ENCODE assay signal across 18 cellular contexts in the genomic region with DNA sequence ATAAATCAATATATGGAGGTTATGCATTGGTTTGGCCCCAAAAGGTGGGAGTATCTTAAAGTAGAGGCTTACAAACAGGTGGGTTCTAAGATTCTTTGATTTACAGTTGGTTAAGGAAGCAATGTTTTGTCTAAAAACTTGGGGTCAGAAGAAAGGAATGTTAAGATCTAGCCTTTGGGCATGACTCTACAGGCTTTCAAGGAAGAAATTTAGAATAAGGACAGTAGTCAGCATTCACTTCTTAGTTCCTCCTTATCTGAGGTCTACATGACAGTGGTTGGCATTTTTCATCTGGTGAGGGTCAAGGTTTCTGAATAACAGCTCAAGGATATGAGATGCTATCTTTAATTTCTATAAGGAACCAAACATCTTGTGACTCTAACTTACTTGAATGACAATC.
DNase-seq lines count a peak whose midpoint lies in the region; ATAC-seq and TF ChIP-seq lines count a peak whose summit lies in the region.
"Had no signal": no experiment of that assay in that cellular context is flagged by ENCODE, and none has a peak within 500 bp of the region (broad histone marks: within the 10 kb centered on the region; RNA-seq: fewer than 3 reads in every experiment).

No MANE protein-coding gene starts in this region.

- peaks cover 15% of the 10 kb centered on the region for H3K4me1 ChIP-seq in CD8-positive, alpha-beta T cell (ENCODE audit: insufficient read depth, low read length)
- H3K4me1 ChIP-seq in mesendoderm (ENCODE audit: control insufficient read depth, low read depth, low read length), result no peaks in the 10 kb centered on the region
- no peaks in the 10 kb centered on the region for H3K4me1 ChIP-seq in osteoblast (ENCODE audit: insufficient read depth, low read length)
- H3K4me1 ChIP-seq: SJSA1 had no signal

- H2BK120ac ChIP-seq in mesendoderm (ENCODE audit: low read depth, low read length), result no peak overlapping the region

- no peaks in the 10 kb centered on the region for H4K20me1 ChIP-seq in osteoblast (ENCODE audit: insufficient read depth, low read length)

- no peak for DNase-seq in CD8-positive, alpha-beta T cell
- DNase-seq in ELR (ENCODE audit: low read depth) (peak; percentile 17), SK-MEL-5 (ENCODE audit: low read depth, low spot score) (peak; percentile 60), mesendoderm (peak; percentile 38), osteoblast (ENCODE audit: insufficient read length, low spot score, missing footprints) (no peak), SIG-M5 treated with dmso at 0.1 percent for 504 hours (lab: John Stamatoyannopoulos, UW; ENCODE audit: unreplicated experiment) (no peak), GM10248 (ENCODE audit: extremely low spot score) (no peak)
- DNase-seq: C1 segment of cervical spinal cord, DND-41, GDM1, H9, KG1, MV-4-11, NCI-H1694 treated with DMSO at 0.1 percent for 48 hours, NCI-H510A treated with DMSO at 0.1 percent for 48 hours, OCI-M1, RPMI8226 had no signal

- no peaks in the 10 kb centered on the region for H3K9me3 Mint-ChIP-seq in CD8-positive, alpha-beta T cell
- H3K9me3 Mint-ChIP-seq: H9 had no signal

- H3K36me3 ChIP-seq in CD8-positive, alpha-beta T cell (ENCODE audit: insufficient read depth, low read length), result no peaks in the 10 kb centered on the region
- H3K36me3 ChIP-seq in mesendoderm (ENCODE audit: control insufficient read depth, insufficient read depth, low read length) (no peaks in the 10 kb centered on the region), osteoblast (ENCODE audit: insufficient read depth, low read length) (no peaks in the 10 kb centered on the region)
- H3K36me3 ChIP-seq: SJSA1 had no signal

- in situ Hi-C loops in SK-MEL-5 (cut with HindIII; ENCODE audit: low pct_unique_long_range_greater_than_20kb, low sequenced_read_pairs), result no loop called here

- ATAC-seq in CD8-positive, alpha-beta T cell, result no peak

- no peak overlapping the region for H2BK15ac ChIP-seq in mesendoderm (replicated peaks; ENCODE audit: low read depth)

- H3K27ac Mint-ChIP-seq in CD8-positive, alpha-beta T cell, result peak overlapping the region; percentile 76
- H3K27ac Mint-ChIP-seq: H9 had no signal

- POLR2A ChIA-PET in CD8-positive, alpha-beta T cell (lab: Charles Lee), result no interaction called here
- POLR2A ChIA-PET in GM10248 (lab: Yijun Ruan, JAX), result no interaction called here

- H3K79me1 ChIP-seq in mesendoderm (ENCODE audit: low read length), result no peaks in the 10 kb centered on the region

- no peak overlapping the region for H2AFZ ChIP-seq in osteoblast (ENCODE audit: low read length)

- H3K4me2 ChIP-seq in mesendoderm (ENCODE audit: low read length) (no peak overlapping the region), osteoblast (ENCODE audit: insufficient read depth, low read length) (no peak overlapping the region)

- no peaks in the 10 kb centered on the region for H3K27me3 ChIP-seq in CD8-positive, alpha-beta T cell (ENCODE audit: insufficient read depth, low read length)
- H3K27me3 ChIP-seq in mesendoderm (ENCODE audit: insufficient read depth, low read length, poor library complexity) (no peaks in the 10 kb centered on the region), osteoblast (ENCODE audit: insufficient read depth, low read length) (no peaks in the 10 kb centered on the region)
- H3K27me3 ChIP-seq: SJSA1 had no signal

- no peak overlapping the region for H4K8ac ChIP-seq in mesendoderm (ENCODE audit: low read depth, low read length)

- no peak overlapping the region for H3K4ac ChIP-seq in mesendoderm (ENCODE audit: low read depth, low read length)

- no peak overlapping the region for H3K18ac ChIP-seq in mesendoderm (ENCODE audit: low read length)

- H3K4me3 ChIP-seq in CD8-positive, alpha-beta T cell (ENCODE audit: low read depth, low read length), result no peak overlapping the region
- H3K4me3 ChIP-seq in mesendoderm (ENCODE audit: low read length), result no peak overlapping the region
- H3K4me3 ChIP-seq in osteoblast (ENCODE audit: insufficient read depth, low read length), result no peak overlapping the region
- H3K4me3 ChIP-seq: SJSA1 had no signal

- no peaks in the 10 kb centered on the region for H3K9me3 ChIP-seq in CD8-positive, alpha-beta T cell (ENCODE audit: low read length)
- H3K9me3 ChIP-seq in osteoblast (ENCODE audit: low read depth, low read length), result no peaks in the 10 kb centered on the region
- H3K9me3 ChIP-seq: SJSA1 had no signal

- peaks cover 64% of the 10 kb centered on the region for H3K4me1 Mint-ChIP-seq in CD8-positive, alpha-beta T cell (ENCODE audit: low read depth)

- H2AK5ac ChIP-seq in mesendoderm (ENCODE audit: low read length), result no peak overlapping the region

- no peak overlapping the region for H3K56ac ChIP-seq in mesendoderm (ENCODE audit: low read length)

- no peak overlapping the region for H3K27ac ChIP-seq in CD8-positive, alpha-beta T cell (ENCODE audit: low read depth, low read length)
- H3K27ac ChIP-seq in mesendoderm (ENCODE audit: low read depth, low read length) (no peak overlapping the region), osteoblast (ENCODE audit: low read depth, low read length) (no peak overlapping the region)
- H3K27ac ChIP-seq: SJSA1 had no signal

- no peak for TF ChIP-seq CTCF in CD8-positive, alpha-beta T cell (IDR thresholded peaks at IDR 0.05)
- TF ChIP-seq CTCF in osteoblast (IDR thresholded peaks at IDR 0.05; ENCODE audit: extremely low read depth, low read depth, low read length), result no peak
- no peak for TF ChIP-seq CTCF in GM10248 (IDR thresholded peaks at IDR 0.05; ENCODE audit: control extremely low read depth, extremely low read depth, low read depth, missing control alignments)

- no peak overlapping the region for H3K4me3 Mint-ChIP-seq in CD8-positive, alpha-beta T cell
- H3K4me3 Mint-ChIP-seq: H9 had no signal

- no peaks in the 10 kb centered on the region for H3K79me2 ChIP-seq in mesendoderm (ENCODE audit: control insufficient read depth, insufficient read depth, low read length)
- H3K79me2 ChIP-seq in osteoblast (ENCODE audit: insufficient read depth, low read length), result no peaks in the 10 kb centered on the region

- H4K5ac ChIP-seq in mesendoderm (ENCODE audit: low read length), result no peak overlapping the region

- H2BK5ac ChIP-seq in mesendoderm (ENCODE audit: low read length), result no peak overlapping the region

- no peaks in the 10 kb centered on the region for H3K27me3 Mint-ChIP-seq in CD8-positive, alpha-beta T cell (ENCODE audit: low read depth)

- H3K23ac ChIP-seq in mesendoderm (ENCODE audit: low read length), result no peak overlapping the region

- CTCF ChIA-PET in CD8-positive, alpha-beta T cell (lab: Charles Lee), result no interaction called here
- CTCF ChIA-PET in GM10248 (lab: Yijun Ruan, JAX), result interaction anchor here (1.3 kb wide), 1 partner anchor 12 kb away, joined by 3 read pairs; no protein-coding TSS in a partner anchor

- H3K36me3 Mint-ChIP-seq in CD8-positive, alpha-beta T cell, result peaks cover 64% of the 10 kb centered on the region

- H3K9ac ChIP-seq in mesendoderm (ENCODE audit: low read length), result no peak overlapping the region

- intact Hi-C loops in CD8-positive, alpha-beta T cell (cut with DNase I, micrococcal nuclease), result no loop called here

Comparison
In these comparisons a context has a peak if more than half of its experiments do, and no peak if none do; other contexts are left out.
1. DNase-seq: peak in ELR (single experiment), SK-MEL-5 (single experiment) and mesendoderm (single experiment); none in CD8-positive, alpha-beta T cell (0 of 7), osteoblast (single experiment), SIG-M5 treated with dmso at 0.1 percent for 504 hours (single experiment) and GM10248 (single experiment).